31 cellular contexts compared by ENCODE assay signal in the genomic region with DNA sequence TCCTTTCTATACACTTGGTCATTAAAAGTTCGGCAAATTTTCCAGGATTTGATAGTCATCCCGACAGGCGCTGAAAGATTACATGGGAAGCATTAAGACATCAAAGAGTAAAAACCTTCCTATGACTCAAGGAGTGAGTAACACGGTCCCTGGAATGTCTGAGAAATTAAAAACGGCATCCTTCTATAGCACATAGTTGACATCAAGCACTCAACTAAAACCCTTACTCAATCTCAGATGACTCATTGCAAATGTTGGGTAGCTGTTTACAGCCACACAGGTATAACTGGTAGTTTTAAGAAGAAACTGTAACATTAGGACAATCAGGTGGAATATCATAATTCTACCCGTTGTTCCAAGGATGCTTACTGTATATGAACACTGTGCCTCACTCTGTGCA. TPM values are rescaled to one million over a fixed set of nuclear protein-coding genes. Genes with fewer than 3 reads are reported as not detected.
"Had no signal": no experiment of that assay in that cellular context is flagged by ENCODE, and none has a peak within 500 bp of the region (broad histone marks: within the 10 kb centered on the region; RNA-seq: fewer than 3 reads in every experiment).

No MANE protein-coding gene starts in this region.

- H3K4me1 ChIP-seq: esophagus muscularis mucosa, foreskin keratinocyte, heart right ventricle, parathyroid adenoma, psoas muscle, right atrium auricular region, upper lobe of left lung had no signal

- H3K27me3 ChIP-seq: foreskin keratinocyte, right atrium auricular region, upper lobe of left lung had no signal

- H3K4me2 ChIP-seq: smooth muscle cell had no signal

- H3K27ac Mint-ChIP-seq: activated B cell treated with CpG ODN at 0.5 μM for 24 hours; activated CD8-positive, alpha-beta T cell treated with anti-CD3 and anti-CD28 coated beads for 36 hours; activated naive CD4-positive, alpha-beta T cell treated with anti-CD3 and anti-CD28 coated beads, Interleukin-2, amount 50 U/mL, for 24 hours; activated naive CD8-positive, alpha-beta T cell treated with anti-CD3 and anti-CD28 coated beads, Interleukin-2, amount 50 U/mL, for 24 hours; activated T-helper 2 cell treated with anti-CD3 and anti-CD28 coated beads, Interferon-gamma antibody, Interleukin-2, Interleukin-4, amounts not matched to agents 10 μg/mL and 5 μg/mL and 100 μg/mL, durations not matched to agents 14 hours and 24 hours and 36 hours; endodermal cell; memory B cell; naive thymus-derived CD4-positive, alpha-beta T cell; stimulated activated memory B cell treated with anti-CD40 and anti-IgM and Interleukin-4, amounts not matched to agents 10 μg/mL and 1 μg/mL and 100 μg/mL, for 72 hours; stimulated activated naive CD8-positive, alpha-beta T cell treated with anti-CD3 and anti-CD28 coated beads, Interleukin-15, amount 100 ng/mL, for 72 hours had no signal

- H3K36me3 ChIP-seq: esophagus muscularis mucosa, heart right ventricle, right atrium auricular region, upper lobe of left lung had no signal

- H3K27ac ChIP-seq: esophagus muscularis mucosa, foreskin keratinocyte, heart right ventricle, parathyroid adenoma, psoas muscle, right atrium auricular region, upper lobe of left lung had no signal

- H3K4me1 Mint-ChIP-seq: activated B cell treated with CpG ODN at 0.5 μM for 24 hours; activated naive CD4-positive, alpha-beta T cell treated with anti-CD3 and anti-CD28 coated beads, Interleukin-2, amount 50 U/mL, for 24 hours; activated naive CD8-positive, alpha-beta T cell treated with anti-CD3 and anti-CD28 coated beads, Interleukin-2, amount 50 U/mL, for 24 hours; endodermal cell; memory B cell; naive thymus-derived CD4-positive, alpha-beta T cell; neural crest cell; stimulated activated memory B cell treated with anti-CD40 and anti-IgM and Interleukin-4, amounts not matched to agents 10 μg/mL and 1 μg/mL and 100 μg/mL, for 72 hours; stimulated activated naive CD8-positive, alpha-beta T cell treated with anti-CD3 and anti-CD28 coated beads, Interleukin-15, amount 100 ng/mL, for 72 hours had no signal

- H3K9ac ChIP-seq: parathyroid adenoma had no signal

- H3K36me3 Mint-ChIP-seq: activated naive CD4-positive, alpha-beta T cell treated with anti-CD3 and anti-CD28 coated beads, Interleukin-2, amount 50 U/mL, for 24 hours; memory B cell; stimulated activated memory B cell treated with anti-CD40 and anti-IgM and Interleukin-4, amounts not matched to agents 10 μg/mL and 1 μg/mL and 100 μg/mL, for 72 hours had no signal

- H3K4me3 Mint-ChIP-seq: activated B cell treated with CpG ODN at 0.5 μM for 24 hours; activated CD8-positive, alpha-beta T cell treated with anti-CD3 and anti-CD28 coated beads for 36 hours; activated naive CD4-positive, alpha-beta T cell treated with anti-CD3 and anti-CD28 coated beads, Interleukin-2, amount 50 U/mL, for 24 hours; activated naive CD8-positive, alpha-beta T cell treated with anti-CD3 and anti-CD28 coated beads, Interleukin-2, amount 50 U/mL, for 24 hours; endodermal cell; memory B cell; naive thymus-derived CD4-positive, alpha-beta T cell; neural crest cell; stimulated activated memory B cell treated with anti-CD40 and anti-IgM and Interleukin-4, amounts not matched to agents 10 μg/mL and 1 μg/mL and 100 μg/mL, for 72 hours; stimulated activated naive CD8-positive, alpha-beta T cell treated with anti-CD3 and anti-CD28 coated beads, Interleukin-15, amount 100 ng/mL, for 72 hours had no signal

- DNase-seq: activated B cell treated with CpG ODN at 0.5 μM for 24 hours; activated CD4-positive, alpha-beta T cell treated with anti-CD3 and anti-CD28 coated beads, Interleukin-2, amount 50 U/mL, for 1 hour; activated CD8-positive, alpha-beta T cell treated with anti-CD3 and anti-CD28 coated beads for 36 hours; activated naive CD8-positive, alpha-beta T cell treated with anti-CD3 and anti-CD28 coated beads, Interleukin-2, amount 50 U/mL, for 24 hours; activated T-cell treated with anti-CD3 and anti-CD28 coated beads, Interleukin-2, amount 50 U/mL, for 48 hours; amygdala; central memory CD4-positive, alpha-beta T cell; endodermal cell; heart right ventricle; midbrain; naive thymus-derived CD4-positive, alpha-beta T cell; nucleus accumbens; psoas muscle; stimulated activated CD4-positive, alpha-beta T cell treated with anti-CD3 and anti-CD28 coated beads, Interleukin-1b, Interleukin-23, amount 100 ng/mL, for 48 hours; stimulated activated CD4-positive, alpha-beta T cell treated with anti-CD3 and anti-CD28 coated beads, Interleukin-4, amount 100 ng/mL, for 4 hours; stimulated activated CD8-positive, alpha-beta memory T cell treated with anti-CD3 and anti-CD28 coated beads, Interleukin-4, amount 100 ng/mL, for 48 hours; stimulated activated naive CD8-positive, alpha-beta T cell treated with anti-CD3 and anti-CD28 coated beads, Interleukin-15, amount 100 ng/mL, for 72 hours; substantia nigra; upper lobe of left lung had no signal

- H3K4me3 ChIP-seq: esophagus muscularis mucosa, heart right ventricle, psoas muscle, right atrium auricular region, smooth muscle cell, upper lobe of left lung had no signal

- H2AFZ ChIP-seq: parathyroid adenoma had no signal

- H3K79me2 ChIP-seq: parathyroid adenoma had no signal

- H3K9me3 ChIP-seq: psoas muscle, upper lobe of left lung had no signal

- ATAC-seq: activated CD8-positive, alpha-beta T cell treated with anti-CD3 and anti-CD28 coated beads for 36 hours; activated naive CD8-positive, alpha-beta T cell treated with anti-CD3 and anti-CD28 coated beads, Interleukin-2, amount 50 U/mL, for 24 hours; foreskin keratinocyte; heart right ventricle; naive thymus-derived CD4-positive, alpha-beta T cell; psoas muscle; stimulated activated memory B cell treated with anti-CD40 and anti-IgM and Interleukin-4, amounts not matched to agents 10 μg/mL and 1 μg/mL and 100 μg/mL, for 72 hours; stimulated activated naive CD8-positive, alpha-beta T cell treated with anti-CD3 and anti-CD28 coated beads, Interleukin-15, amount 100 ng/mL, for 72 hours had no signal

- H3K9me3 Mint-ChIP-seq: activated CD8-positive, alpha-beta T cell treated with anti-CD3 and anti-CD28 coated beads for 36 hours; activated naive CD4-positive, alpha-beta T cell treated with anti-CD3 and anti-CD28 coated beads, Interleukin-2, amount 50 U/mL, for 24 hours; activated T-helper 2 cell treated with anti-CD3 and anti-CD28 coated beads, Interferon-gamma antibody, Interleukin-2, Interleukin-4, amounts not matched to agents 10 μg/mL and 5 μg/mL and 100 μg/mL, durations not matched to agents 14 hours and 24 hours and 36 hours; endodermal cell had no signal

RNA-seq across cellular contexts. Expression of a gene that starts 6.4 kb away (rescaled TPM):
- total RNA-seq: activated B cell treated with CpG ODN at 0.5 μM for 24 hours; activated CD8-positive, alpha-beta T cell treated with anti-CD3 and anti-CD28 coated beads for 36 hours; activated T-helper 2 cell treated with anti-CD3 and anti-CD28 coated beads, Interferon-gamma antibody, Interleukin-2, Interleukin-4, amounts not matched to agents 10 μg/mL and 5 μg/mL and 100 μg/mL, durations not matched to agents 14 hours and 24 hours and 36 hours; endodermal cell; esophagus muscularis mucosa; foreskin keratinocyte; heart right ventricle; kidney epithelial cell; lower leg skin; naive thymus-derived CD4-positive, alpha-beta T cell; neural crest cell; psoas muscle; right atrium auricular region; smooth muscle cell; upper lobe of left lung had no signal
- polyA plus RNA-seq: foreskin keratinocyte; heart right ventricle; naive thymus-derived CD4-positive, alpha-beta T cell; psoas muscle; smooth muscle cell had no signal

RNA-seq across cellular contexts. Expression of a gene that starts 59.8 kb away (rescaled TPM):
- total RNA-seq: activated B cell treated with CpG ODN at 0.5 μM for 24 hours; activated CD8-positive, alpha-beta T cell treated with anti-CD3 and anti-CD28 coated beads for 36 hours; activated T-helper 2 cell treated with anti-CD3 and anti-CD28 coated beads, Interferon-gamma antibody, Interleukin-2, Interleukin-4, amounts not matched to agents 10 μg/mL and 5 μg/mL and 100 μg/mL, durations not matched to agents 14 hours and 24 hours and 36 hours; endodermal cell; esophagus muscularis mucosa; foreskin keratinocyte; heart right ventricle; kidney epithelial cell; lower leg skin; naive thymus-derived CD4-positive, alpha-beta T cell; neural crest cell; psoas muscle; right atrium auricular region; smooth muscle cell; upper lobe of left lung had no signal
- polyA plus RNA-seq: foreskin keratinocyte; heart right ventricle; naive thymus-derived CD4-positive, alpha-beta T cell; psoas muscle; smooth muscle cell had no signal
